Comparison of ENCODE assay signal across 27 cellular contexts in the genomic region with DNA sequence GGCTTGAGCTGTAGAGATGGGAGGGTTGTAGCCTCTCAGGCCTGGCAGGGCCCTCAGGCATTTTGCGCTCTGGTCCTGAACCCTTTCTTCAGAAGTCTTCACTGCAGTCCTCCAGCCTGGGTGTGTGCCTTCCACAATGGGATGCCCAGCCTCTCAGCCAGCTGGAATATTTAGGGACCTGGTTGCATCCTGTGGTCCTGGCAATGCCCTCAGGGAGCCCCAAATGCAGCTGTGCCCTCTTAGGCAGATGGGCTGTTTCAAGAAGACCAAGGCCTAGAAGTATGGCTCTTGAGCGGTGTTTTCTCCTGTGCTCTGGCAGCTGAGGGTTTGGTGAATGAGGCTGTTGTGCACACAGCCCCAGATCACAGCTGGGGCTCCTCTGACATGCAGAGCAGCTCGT. TPM values are rescaled to one million over a fixed set of nuclear protein-coding genes. Genes with fewer than 3 reads are reported as not detected.
"Had no signal": no experiment of that assay in that cellular context is flagged by ENCODE, and none has a peak within 500 bp of the region (broad histone marks: within the 10 kb centered on the region; RNA-seq: fewer than 3 reads in every experiment).

No MANE protein-coding gene starts in this region.

- H3K27me3 ChIP-seq: brain microvascular endothelial cell had no signal

- H3K27ac ChIP-seq: brain microvascular endothelial cell, epithelial cell of prostate, WERI-Rb-1 had no signal

- H3K4me3 Mint-ChIP-seq: activated B cell treated with CpG ODN at 0.5 μM for 24 hours; activated CD8-positive, alpha-beta T cell treated with anti-CD3 and anti-CD28 coated beads for 36 hours; activated naive CD8-positive, alpha-beta T cell; activated T-cell treated with anti-CD3 and anti-CD28 coated beads, Interleukin-2, amount 50 U/mL, for 4 hours; activated T-helper 17 cell treated with anti-CD3 and anti-CD28 coated beads, Interleukin-2, amount 50 U/mL, for 72 hours; central memory CD8-positive, alpha-beta T cell; effector memory CD8-positive, alpha-beta T cell; T-helper 17 cell; T-helper 2 cell treated with Interferon-gamma antibody and Interleukin-4, amounts not matched to agents 5 μg/mL and 100 μg/mL, for 36 hours had no signal

- DNase-seq: activated B cell treated with CpG ODN at 0.5 μM for 24 hours; activated CD4-positive, alpha-beta T cell treated with anti-CD3 and anti-CD28 coated beads for 48 hours; activated CD4-positive, alpha-beta T cell treated with anti-CD3 and anti-CD28 coated beads, Interleukin-2, amount 50 U/mL, for 1 hour; activated CD8-positive, alpha-beta memory T cell treated with anti-CD3 and anti-CD28 coated beads for 24 hours; activated CD8-positive, alpha-beta T cell treated with anti-CD3 and anti-CD28 coated beads for 36 hours; activated effector memory CD4-positive, alpha-beta T cell treated with Interleukin-2 at 50 U/mL for 16 hours; activated gamma-delta T cell treated with Interleukin-2 at 50 U/mL for 16 hours; activated naive CD4-positive, alpha-beta T cell treated with anti-CD3 and anti-CD28 coated beads, Interleukin-2, amount 50 U/mL, for 16 hours; activated naive CD4-positive, alpha-beta T cell treated with Interleukin-2 at 50 U/mL for 16 hours; activated T-cell treated with anti-CD3 and anti-CD28 coated beads, Interleukin-2, amount 50 U/mL, for 4 hours; amniotic stem cell; anterior cingulate cortex; brain microvascular endothelial cell; cortex of kidney; effector CD4-positive, alpha-beta T cell; effector memory CD8-positive, alpha-beta T cell; foreskin fibroblast; head of caudate nucleus; T-helper 17 cell; T1000; WERI-Rb-1 had no signal

- H3K36me3 Mint-ChIP-seq: activated naive CD8-positive, alpha-beta T cell had no signal

- H3K4me1 Mint-ChIP-seq: activated B cell treated with CpG ODN at 0.5 μM for 24 hours; activated T-helper 17 cell treated with anti-CD3 and anti-CD28 coated beads, Interleukin-2, amount 50 U/mL, for 72 hours had no signal

- H3K36me3 ChIP-seq: brain microvascular endothelial cell had no signal

- H3K27ac Mint-ChIP-seq: activated B cell treated with CpG ODN at 0.5 μM for 24 hours; activated CD8-positive, alpha-beta T cell treated with anti-CD3 and anti-CD28 coated beads for 36 hours; activated naive CD8-positive, alpha-beta T cell; activated T-helper 17 cell treated with anti-CD3 and anti-CD28 coated beads, Interleukin-2, amount 50 U/mL, for 72 hours; effector memory CD8-positive, alpha-beta T cell; T-helper 17 cell; T-helper 2 cell treated with Interferon-gamma antibody and Interleukin-4, amounts not matched to agents 5 μg/mL and 100 μg/mL, for 36 hours had no signal

- ATAC-seq: activated CD4-positive, CD25-positive, alpha-beta regulatory T cell treated with anti-CD3 and anti-CD28 coated beads, Interleukin-2, amount 50 U/mL, for 24 hours; activated T-cell treated with anti-CD3 and anti-CD28 coated beads, Interleukin-2, amount 50 U/mL, for 4 hours; effector memory CD8-positive, alpha-beta T cell; T-helper 17 cell had no signal

- H3K9me3 Mint-ChIP-seq: activated B cell treated with CpG ODN at 0.5 μM for 24 hours; activated CD8-positive, alpha-beta T cell treated with anti-CD3 and anti-CD28 coated beads for 36 hours; activated T-cell treated with anti-CD3 and anti-CD28 coated beads, Interleukin-2, amount 50 U/mL, for 4 hours; activated T-helper 17 cell treated with anti-CD3 and anti-CD28 coated beads, Interleukin-2, amount 50 U/mL, for 72 hours; central memory CD8-positive, alpha-beta T cell; effector memory CD8-positive, alpha-beta T cell; T-helper 2 cell treated with Interferon-gamma antibody and Interleukin-4, amounts not matched to agents 5 μg/mL and 100 μg/mL, for 36 hours had no signal

RNA-seq across cellular contexts. Expression of a gene that starts 6.7 kb away (rescaled TPM):
- total RNA-seq: activated B cell treated with CpG ODN at 0.5 μM for 24 hours had no signal
